1 cellular context compared by ENCODE assay signal in genomic region chr1:59074574-59074973, GRCh38.
TF ChIP-seq lines count a peak whose summit lies in the region.

No MANE protein-coding gene starts in this region.

TF ChIP-seq in HepG2, 621 proteins besides CTCF, POLR2A, EP300 and RAD21 (continued from another document):
- TF ChIP-seq DRAP1 (CRISPR knock-in tag; IDR thresholded peaks at IDR 0.05) (no peak), TRAFD1 (CRISPR knock-in tag; IDR thresholded peaks at IDR 0.05; ENCODE audit: borderline replicate concordance) (no peak)
